Comparison of ENCODE assay signal across 21 cellular contexts in genomic region chr3:191972714-191973398, GRCh38.
A peak's percentile ranks its signal among the peaks of the same experiment; 100 is the strongest.
DNase-seq lines count a peak whose midpoint lies in the region; ATAC-seq, FAIRE-seq and TF ChIP-seq lines count a peak whose summit lies in the region.
"Had no signal": no experiment of that assay in that cellular context is flagged by ENCODE, and none has a peak within 500 bp of the region (broad histone marks: within the 10 kb centered on the region; RNA-seq: fewer than 3 reads in every experiment).

No MANE protein-coding gene starts in this region.

- peak; percentile 46 for FAIRE-seq in GM12892 (lab: Jason Lieb, UNC)

- TF ChIP-seq CTCF in chondrocyte (IDR thresholded peaks at IDR 0.05): no peak

- no peak for DNase-seq in GM12892 (ENCODE audit: insufficient read length)
- DNase-seq in chondrocyte (ENCODE audit: low spot score): peak; percentile 37
- no peak for DNase-seq in NCI-H1417 treated with DMSO at 0.1 percent for 48 hours (lab: John Stamatoyannopoulos, UW)
- DNase-seq in germinal center (ENCODE audit: low spot score): no peak
- no peak for DNase-seq in middle frontal gyrus (ENCODE audit: extremely low spot score, low spot score)
- DNase-seq: activated CD8-positive, alpha-beta T cell treated with anti-CD3 and anti-CD28 coated beads for 36 hours; activated naive CD8-positive, alpha-beta T cell treated with anti-CD3 and anti-CD28 coated beads, Interleukin-2, amount 50 U/mL, for 24 hours; CD4-positive, alpha-beta memory T cell; central memory CD4-positive, alpha-beta T cell; effector memory CD4-positive, alpha-beta T cell; HCEC 1CT; hypothalamus; left cardiac atrium; NCI-H1930; NCI-H82; Peyer's patch; stimulated activated CD4-positive, alpha-beta T cell treated with anti-CD3 and anti-CD28 coated beads, Interleukin-4, amount 100 ng/mL, for 24 hours had no signal

- H3K27ac Mint-ChIP-seq in chondrocyte (ENCODE audit: unreplicated experiment): no peak overlapping the region
- H3K27ac Mint-ChIP-seq: activated CD8-positive, alpha-beta T cell treated with anti-CD3 and anti-CD28 coated beads for 36 hours; activated naive CD8-positive, alpha-beta T cell treated with anti-CD3 and anti-CD28 coated beads, Interleukin-2, amount 50 U/mL, for 24 hours; CD4-positive, alpha-beta memory T cell; type B pancreatic cell had no signal

- H3K4me1 Mint-ChIP-seq in chondrocyte (ENCODE audit: low read depth): no peaks in the 10 kb centered on the region
- H3K4me1 Mint-ChIP-seq: activated naive CD8-positive, alpha-beta T cell treated with anti-CD3 and anti-CD28 coated beads, Interleukin-2, amount 50 U/mL, for 24 hours; CD4-positive, alpha-beta memory T cell had no signal

- no peak overlapping the region for H3K4me3 Mint-ChIP-seq in chondrocyte (ENCODE audit: unreplicated experiment)
- H3K4me3 Mint-ChIP-seq: activated CD8-positive, alpha-beta T cell treated with anti-CD3 and anti-CD28 coated beads for 36 hours; activated naive CD8-positive, alpha-beta T cell treated with anti-CD3 and anti-CD28 coated beads, Interleukin-2, amount 50 U/mL, for 24 hours; CD4-positive, alpha-beta memory T cell; type B pancreatic cell had no signal

- no peak for TF ChIP-seq POLR2A in GM12892 (IDR thresholded peaks at IDR 0.05; ENCODE audit: low read depth, low read length)

- no peaks in the 10 kb centered on the region for H3K36me3 Mint-ChIP-seq in chondrocyte (ENCODE audit: low read depth)
- H3K36me3 Mint-ChIP-seq: CD4-positive, alpha-beta memory T cell; type B pancreatic cell had no signal

- ATAC-seq in GM21390 (IDR thresholded peaks at IDR 0.05; ENCODE audit: unreplicated experiment) (peak; percentile 60), HG03066 (IDR thresholded peaks at IDR 0.05; ENCODE audit: low read depth, unreplicated experiment) (peak; percentile 62), HG03025 (IDR thresholded peaks at IDR 0.05; ENCODE audit: low FRiP score, unreplicated experiment) (no peak)
- ATAC-seq: activated CD8-positive, alpha-beta T cell treated with anti-CD3 and anti-CD28 coated beads for 36 hours; activated naive CD8-positive, alpha-beta T cell treated with anti-CD3 and anti-CD28 coated beads, Interleukin-2, amount 50 U/mL, for 24 hours; left cardiac atrium had no signal

- H3K27me3 Mint-ChIP-seq in chondrocyte (ENCODE audit: low read depth): peaks cover 1% of the 10 kb centered on the region
- H3K27me3 Mint-ChIP-seq: activated CD8-positive, alpha-beta T cell treated with anti-CD3 and anti-CD28 coated beads for 36 hours; activated naive CD8-positive, alpha-beta T cell treated with anti-CD3 and anti-CD28 coated beads, Interleukin-2, amount 50 U/mL, for 24 hours; CD4-positive, alpha-beta memory T cell; type B pancreatic cell had no signal

- peaks cover 3% of the 10 kb centered on the region for H3K9me3 Mint-ChIP-seq in chondrocyte (ENCODE audit: low read depth)
- H3K9me3 Mint-ChIP-seq: type B pancreatic cell had no signal
